In the genomic region with DNA sequence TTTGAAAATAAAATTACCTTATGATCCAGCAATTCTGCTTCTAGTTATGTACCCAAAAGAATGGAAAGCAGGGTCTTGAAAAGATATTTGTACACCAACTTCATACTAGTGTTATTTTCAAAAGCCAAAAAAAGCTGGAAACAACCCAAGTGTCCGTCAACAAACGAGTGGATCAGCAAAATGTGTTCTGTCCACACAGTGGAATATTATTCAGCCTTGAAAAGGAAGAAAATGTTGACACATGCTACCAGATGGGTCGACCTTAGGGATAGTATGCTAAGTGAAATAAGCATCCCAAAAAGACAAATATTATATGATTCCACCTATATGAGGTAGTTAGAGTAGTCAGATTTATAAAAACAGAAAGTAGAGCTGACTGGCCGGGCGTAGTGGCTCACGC, we compare ENCODE assay signal across 29 cellular contexts.
"Had no signal": no experiment of that assay in that cellular context is flagged by ENCODE, and none has a peak within 500 bp of the region (broad histone marks: within the 10 kb centered on the region; RNA-seq: fewer than 3 reads in every experiment).

No MANE protein-coding gene starts in this region.

- FAIRE-seq: colon, endometrium, endothelial cell of umbilical vein, frontal cortex had no signal

- ATAC-seq: effector memory CD8-positive, alpha-beta T cell; esophagus mucosa; foreskin keratinocyte; gastrocnemius medialis; gastroesophageal sphincter; heart left ventricle; heart right ventricle had no signal

- H3K27me3 ChIP-seq: colonic mucosa, dorsolateral prefrontal cortex, esophagus muscularis mucosa, esophagus squamous epithelium, foreskin keratinocyte, hepatocyte had no signal

- H3K36me3 ChIP-seq: colonic mucosa, esophagus muscularis mucosa, esophagus squamous epithelium, gastrocnemius medialis, gastroesophageal sphincter, heart left ventricle, heart right ventricle had no signal

- H3K4me2 ChIP-seq: hepatocyte had no signal

- H3K4me3 ChIP-seq: colonic mucosa, coronary artery, dorsolateral prefrontal cortex, esophagus muscularis mucosa, esophagus squamous epithelium, gastrocnemius medialis, gastroesophageal sphincter, heart left ventricle, heart right ventricle, hepatocyte had no signal

- DNase-seq: colonic mucosa; cortex of kidney; dermis blood vessel endothelial cell; dorsolateral prefrontal cortex; effector CD4-positive, alpha-beta T cell; effector CD8-positive, alpha-beta T cell; effector memory CD4-positive, alpha-beta T cell; effector memory CD8-positive, alpha-beta T cell; endodermal cell; erythroblast; esophagus squamous epithelium; foreskin fibroblast; foreskin keratinocyte; foreskin melanocyte; gastrocnemius medialis; glutamatergic neuron; head of caudate nucleus; heart left ventricle; heart right ventricle had no signal

- H3K9me3 ChIP-seq: colonic mucosa, esophagus muscularis mucosa, esophagus squamous epithelium, gastrocnemius medialis, gastroesophageal sphincter, heart left ventricle had no signal

- H3K79me2 ChIP-seq: hepatocyte had no signal

- H3K27ac ChIP-seq: colonic mucosa, coronary artery, dorsolateral prefrontal cortex, epithelial cell of prostate, esophagus squamous epithelium, foreskin keratinocyte, gastrocnemius medialis, gastroesophageal sphincter, heart left ventricle, heart right ventricle, hepatocyte had no signal

- H2AFZ ChIP-seq: hepatocyte had no signal

- H3K4me1 ChIP-seq: colonic mucosa, esophagus muscularis mucosa, gastrocnemius medialis had no signal
